10 cellular contexts compared by ENCODE assay signal in genomic region chr9:129007035-129007765, GRCh38. TPM values are rescaled to one million over a fixed set of nuclear protein-coding genes. Genes with fewer than 3 reads are reported as not detected.
DNase-seq lines count a peak whose midpoint lies in the region; ATAC-seq and TF ChIP-seq lines count a peak whose summit lies in the region.
"Had no signal": no experiment of that assay in that cellular context is flagged by ENCODE, and none has a peak within 500 bp of the region (broad histone marks: within the 10 kb centered on the region; RNA-seq: fewer than 3 reads in every experiment).

No MANE protein-coding gene starts in this region.

- no peak overlapping the region for H3K4ac ChIP-seq in mesendoderm (ENCODE audit: low read depth, low read length)

- H3K36me3 ChIP-seq in hepatocyte (replicated peaks; ENCODE audit: insufficient read depth, low read depth) = no peaks in the 10 kb centered on the region
- H3K36me3 ChIP-seq in mesendoderm (ENCODE audit: control insufficient read depth, insufficient read depth, low read length) = peaks cover 23% of the 10 kb centered on the region

- H2AK5ac ChIP-seq in mesendoderm (ENCODE audit: low read length) = no peak overlapping the region

- H3K4me1 ChIP-seq in hepatocyte (ENCODE audit: insufficient read depth) (no peaks in the 10 kb centered on the region), mesendoderm (ENCODE audit: control insufficient read depth, low read depth, low read length) (no peaks in the 10 kb centered on the region)

- TF ChIP-seq CTCF in HFFc6 (IDR thresholded peaks at IDR 0.05) (peak; percentile 50), hepatocyte (IDR thresholded peaks at IDR 0.05; ENCODE audit: poor library complexity) (no peak)

- H2BK15ac ChIP-seq in mesendoderm (replicated peaks; ENCODE audit: low read depth) = no peak overlapping the region

- no peak overlapping the region for H3K56ac ChIP-seq in mesendoderm (ENCODE audit: low read length)

- DNase-seq in HFFc6 (no peak), hepatocyte (ENCODE audit: low spot score) (peak; percentile 22), mesendoderm (no peak)
- DNase-seq: activated CD4-positive, alpha-beta T cell treated with anti-CD3 and anti-CD28 coated beads for 1 hour had no signal

- H3K9ac ChIP-seq in mesendoderm (ENCODE audit: low read length) = no peak overlapping the region

- no peak overlapping the region for H4K5ac ChIP-seq in mesendoderm (ENCODE audit: low read length)

- no peaks in the 10 kb centered on the region for H3K9me2 ChIP-seq in hepatocyte (replicated peaks; ENCODE audit: insufficient read depth)

- no peak overlapping the region for H3K4me3 ChIP-seq in hepatocyte
- H3K4me3 ChIP-seq in mesendoderm (ENCODE audit: low read length) = no peak overlapping the region

- H3K79me2 ChIP-seq in hepatocyte = no peaks in the 10 kb centered on the region
- H3K79me2 ChIP-seq in mesendoderm (ENCODE audit: control insufficient read depth, insufficient read depth, low read length) = no peaks in the 10 kb centered on the region

- peaks cover 8% of the 10 kb centered on the region; the same call in 1 of the 2 replicates for H3K36me3 Mint-ChIP-seq in HFFc6 (ENCODE audit: low read depth)
- H3K36me3 Mint-ChIP-seq in activated T-helper 17 cell treated with anti-CD3 and anti-CD28 coated beads, Interleukin-2, amount 50 U/mL, for 72 hours (ENCODE audit: low read depth) = peaks cover 67% of the 10 kb centered on the region
- peaks cover 53% of the 10 kb centered on the region for H3K36me3 Mint-ChIP-seq in stimulated activated memory B cell treated with anti-CD40 and anti-IgM and Interleukin-4, amounts not matched to agents 10 μg/mL and 1 μg/mL and 100 μg/mL, for 72 hours
- H3K36me3 Mint-ChIP-seq: activated naive CD8-positive, alpha-beta T cell had no signal

- no peaks in the 10 kb centered on the region for H3K9me3 ChIP-seq in hepatocyte (ENCODE audit: low read depth)

- H3K9me3 Mint-ChIP-seq in HFFc6 = no peaks in the 10 kb centered on the region
- H3K9me3 Mint-ChIP-seq in activated T-helper 17 cell treated with anti-CD3 and anti-CD28 coated beads, Interleukin-2, amount 50 U/mL, for 72 hours = no peaks in the 10 kb centered on the region
- H3K9me3 Mint-ChIP-seq in stimulated activated memory B cell treated with anti-CD40 and anti-IgM and Interleukin-4, amounts not matched to agents 10 μg/mL and 1 μg/mL and 100 μg/mL, for 72 hours = no peaks in the 10 kb centered on the region

- peaks cover 4% of the 10 kb centered on the region for H3K27me3 Mint-ChIP-seq in HFFc6 (ENCODE audit: insufficient read depth)
- H3K27me3 Mint-ChIP-seq in activated T-helper 17 cell treated with anti-CD3 and anti-CD28 coated beads, Interleukin-2, amount 50 U/mL, for 72 hours = no peaks in the 10 kb centered on the region
- H3K27me3 Mint-ChIP-seq in stimulated activated memory B cell treated with anti-CD40 and anti-IgM and Interleukin-4, amounts not matched to agents 10 μg/mL and 1 μg/mL and 100 μg/mL, for 72 hours = no peaks in the 10 kb centered on the region
- H3K27me3 Mint-ChIP-seq: activated naive CD8-positive, alpha-beta T cell had no signal

- H3K27ac Mint-ChIP-seq in HFFc6 = no peak overlapping the region
- peak overlapping the region; percentile 80 for H3K27ac Mint-ChIP-seq in activated T-helper 17 cell treated with anti-CD3 and anti-CD28 coated beads, Interleukin-2, amount 50 U/mL, for 72 hours
- peak overlapping the region; percentile 58 for H3K27ac Mint-ChIP-seq in stimulated activated memory B cell treated with anti-CD40 and anti-IgM and Interleukin-4, amounts not matched to agents 10 μg/mL and 1 μg/mL and 100 μg/mL, for 72 hours

- no peak overlapping the region for H3K23ac ChIP-seq in mesendoderm (ENCODE audit: low read length)

- WGBS in hepatocyte (ENCODE audit: low lambda C conversion rate, missing lambda C conversion rate) = 93% methylated on average over 14 of the region's 14 CpGs
- WGBS in mesendoderm (ENCODE audit: extremely low coverage, insufficient coverage, low lambda C conversion rate) = no CpG with 5 or more reads among the region's 14 CpGs

- H3K27me3 ChIP-seq in hepatocyte = no peaks in the 10 kb centered on the region
- H3K27me3 ChIP-seq in mesendoderm (ENCODE audit: insufficient read depth, low read length, poor library complexity) = no peaks in the 10 kb centered on the region

- no peaks in the 10 kb centered on the region for H3K79me1 ChIP-seq in mesendoderm (ENCODE audit: low read length)

- H3K4me3 Mint-ChIP-seq in HFFc6 = no peak overlapping the region
- H3K4me3 Mint-ChIP-seq in activated T-helper 17 cell treated with anti-CD3 and anti-CD28 coated beads, Interleukin-2, amount 50 U/mL, for 72 hours = no peak overlapping the region
- no peak overlapping the region for H3K4me3 Mint-ChIP-seq in stimulated activated memory B cell treated with anti-CD40 and anti-IgM and Interleukin-4, amounts not matched to agents 10 μg/mL and 1 μg/mL and 100 μg/mL, for 72 hours
- H3K4me3 Mint-ChIP-seq: activated naive CD8-positive, alpha-beta T cell had no signal

- H3K27ac ChIP-seq in hepatocyte (no peak overlapping the region), mesendoderm (ENCODE audit: low read depth, low read length) (no peak overlapping the region)

- H3K18ac ChIP-seq in mesendoderm (ENCODE audit: low read length) = no peak overlapping the region

- no peaks in the 10 kb centered on the region for H3K4me1 Mint-ChIP-seq in HFFc6 (ENCODE audit: low read depth)
- H3K4me1 Mint-ChIP-seq in activated T-helper 17 cell treated with anti-CD3 and anti-CD28 coated beads, Interleukin-2, amount 50 U/mL, for 72 hours = peaks cover 3% of the 10 kb centered on the region
- peaks cover 12% of the 10 kb centered on the region for H3K4me1 Mint-ChIP-seq in stimulated activated memory B cell treated with anti-CD40 and anti-IgM and Interleukin-4, amounts not matched to agents 10 μg/mL and 1 μg/mL and 100 μg/mL, for 72 hours

- no peaks in the 10 kb centered on the region for H4K20me1 ChIP-seq in hepatocyte (ENCODE audit: insufficient read depth, poor library complexity, severe bottlenecking)

- H4K8ac ChIP-seq in mesendoderm (ENCODE audit: low read depth, low read length) = no peak overlapping the region

- no peak for ATAC-seq in activated T-helper 17 cell treated with anti-CD3 and anti-CD28 coated beads, Interleukin-2, amount 50 U/mL, for 72 hours (replicated peaks)
- ATAC-seq in stimulated activated memory B cell treated with anti-CD40 and anti-IgM and Interleukin-4, amounts not matched to agents 10 μg/mL and 1 μg/mL and 100 μg/mL, for 72 hours = no peak
- ATAC-seq in GM21737 (IDR thresholded peaks at IDR 0.05; ENCODE audit: unreplicated experiment) (no peak), GM18502 (IDR thresholded peaks at IDR 0.05; ENCODE audit: poor library complexity, unreplicated experiment) (no peak), HG02981 (IDR thresholded peaks at IDR 0.05; ENCODE audit: unreplicated experiment) (no peak)

- H2BK120ac ChIP-seq in mesendoderm (ENCODE audit: low read depth, low read length) = no peak overlapping the region

- no peak overlapping the region for H2AFZ ChIP-seq in hepatocyte

- H2BK5ac ChIP-seq in mesendoderm (ENCODE audit: low read length) = no peak overlapping the region

- H3K4me2 ChIP-seq in hepatocyte = no peak overlapping the region
- H3K4me2 ChIP-seq in mesendoderm (ENCODE audit: low read length) = no peak overlapping the region

RNA-seq across cellular contexts. Expression of gene SH3GLB2, which starts 20.9 kb away (rescaled TPM):
- 10 to 100 TPM; 38.1 to 56.1 (median 42.7) TPM for total RNA-seq in HFFc6 (2021; fragmentation: NEBNext Ultra II Directional; extraction: Animal tissue kit (Norgen Biotek cat#: 25700))
- 10 to 100 TPM; 57.7 to 76.0 TPM for total RNA-seq in activated T-helper 17 cell treated with anti-CD3 and anti-CD28 coated beads, Interleukin-2, amount 50 U/mL, for 72 hours
- 68.3 and 85.4 TPM in 2 replicates for total RNA-seq in hepatocyte
- polyA plus RNA-seq in hepatocyte = 124 and 189 TPM in 2 replicates
- 16.9 TPM for polyA plus RNA-seq in mesendoderm (2013, experiment 1 of 2)
- polyA plus RNA-seq in mesendoderm (2013, experiment 2 of 2) = 19.5 TPM

RNA-seq across cellular contexts. Expression of gene MIGA2, which starts 29.2 kb away (rescaled TPM):
- 10 to 100 TPM; 20.2 to 30.2 (median 22.2) TPM for total RNA-seq in HFFc6 (2021; fragmentation: NEBNext Ultra II Directional; extraction: Animal tissue kit (Norgen Biotek cat#: 25700))
- 10 to 100 TPM; 23.8 to 35.0 TPM for total RNA-seq in activated T-helper 17 cell treated with anti-CD3 and anti-CD28 coated beads, Interleukin-2, amount 50 U/mL, for 72 hours
- total RNA-seq in hepatocyte = 16.8 and 29.5 TPM in 2 replicates
- polyA plus RNA-seq in hepatocyte = 23.4 and 33.3 TPM in 2 replicates
- 8.8 TPM for polyA plus RNA-seq in mesendoderm (2013, experiment 1 of 2)
- 8.6 TPM for polyA plus RNA-seq in mesendoderm (2013, experiment 2 of 2)

RNA-seq across cellular contexts. Expression of gene NUP188, which starts 59.7 kb away (rescaled TPM):
- 10 to 100 TPM; 42.1 to 58.2 (median 54.2) TPM for total RNA-seq in HFFc6 (2021; fragmentation: NEBNext Ultra II Directional; extraction: Animal tissue kit (Norgen Biotek cat#: 25700))
- 100 to 1,000 TPM; 110 to 115 TPM for total RNA-seq in activated T-helper 17 cell treated with anti-CD3 and anti-CD28 coated beads, Interleukin-2, amount 50 U/mL, for 72 hours
- 24.4 and 28.1 TPM in 2 replicates for total RNA-seq in hepatocyte
- polyA plus RNA-seq in hepatocyte = 28.1 and 31.2 TPM in 2 replicates
- polyA plus RNA-seq in mesendoderm (2013, experiment 1 of 2) = 41.8 TPM
- 41.3 TPM for polyA plus RNA-seq in mesendoderm (2013, experiment 2 of 2)

RNA-seq across cellular contexts. Expression of gene DOLK, which starts 59.8 kb away (rescaled TPM):
- total RNA-seq in HFFc6 (2021; fragmentation: NEBNext Ultra II Directional; extraction: Animal tissue kit (Norgen Biotek cat#: 25700)) = 10 to 100 TPM; 27.8 to 34.4 (median 31.6) TPM
- total RNA-seq in activated T-helper 17 cell treated with anti-CD3 and anti-CD28 coated beads, Interleukin-2, amount 50 U/mL, for 72 hours = 1 to 10 TPM; 5.3 to 8.5 TPM
- total RNA-seq in hepatocyte = 30.2 and 34.2 TPM in 2 replicates
- 37.4 and 45.0 TPM in 2 replicates for polyA plus RNA-seq in hepatocyte
- 17.4 TPM for polyA plus RNA-seq in mesendoderm (2013, experiment 1 of 2)
- 17.8 TPM for polyA plus RNA-seq in mesendoderm (2013, experiment 2 of 2)
